ENCODE assay signal across 19 cellular contexts in genomic region chr21:37868446-37868845, GRCh38. TPM values are rescaled to one million over a fixed set of nuclear protein-coding genes. Genes with fewer than 3 reads are reported as not detected.
A peak's percentile ranks its signal among the peaks of the same experiment; 100 is the strongest.
DNase-seq lines count a peak whose midpoint lies in the region; TF ChIP-seq lines count a peak whose summit lies in the region.
"Had no signal": no experiment of that assay in that cellular context is flagged by ENCODE, and none has a peak within 500 bp of the region (broad histone marks: within the 10 kb centered on the region; RNA-seq: fewer than 3 reads in every experiment).

No MANE protein-coding gene starts in this region.

- DNase-seq in DMS 273 (lab: John Stamatoyannopoulos, UW; ENCODE audit: unreplicated experiment) (peak; percentile 33), DMS 273 treated with DMSO at 0.1 percent for 48 hours (lab: John Stamatoyannopoulos, UW) (no peak), fibroblast of peridontal ligament (ENCODE audit: extremely low read depth) (peak; percentile 29), osteocyte (ENCODE audit: extremely low spot score, unreplicated experiment) (no peak), cortex of kidney (lab: John Stamatoyannopoulos, UW) (no peak), NCI-H69 (lab: John Stamatoyannopoulos, UW) (no peak)
- DNase-seq in activated effector memory CD4-positive, alpha-beta T cell treated with Interleukin-2 at 50 U/mL for 16 hours: no peak
- DNase-seq: BE2C, DMS53, NCI-H1092, NCI-H1417 treated with DMSO at 0.1 percent for 48 hours, NCI-H2081, NCI-H2227 treated with DMSO at 0.1 percent for 48 hours, NCI-H526 treated with DMSO at 0.1 percent for 48 hours, SHP77 treated with DMSO at 0.1 percent for 48 hours had no signal

- H3K36me3 Mint-ChIP-seq in osteocyte (ENCODE audit: unreplicated experiment): peaks cover 5% of the 10 kb centered on the region
- H3K36me3 Mint-ChIP-seq: IgD-negative memory B cell had no signal

- H3K27me3 Mint-ChIP-seq in osteocyte (ENCODE audit: unreplicated experiment): no peaks in the 10 kb centered on the region

- H3K27ac Mint-ChIP-seq in osteocyte (ENCODE audit: unreplicated experiment): peak overlapping the region; percentile 63

- H3K9me3 Mint-ChIP-seq in osteocyte (ENCODE audit: unreplicated experiment): no peaks in the 10 kb centered on the region
- H3K9me3 Mint-ChIP-seq: IgD-negative memory B cell had no signal

- no peak overlapping the region for H3K4me3 Mint-ChIP-seq in osteocyte (ENCODE audit: unreplicated experiment)
- H3K4me3 Mint-ChIP-seq: CD14-positive monocyte, IgD-negative memory B cell had no signal

- H3K4me1 Mint-ChIP-seq in osteocyte (ENCODE audit: unreplicated experiment): peaks cover 19% of the 10 kb centered on the region
- H3K4me1 Mint-ChIP-seq: IgD-negative memory B cell had no signal

- TF ChIP-seq CTCF in osteocyte (IDR thresholded peaks at IDR 0.05): no peak

RNA-seq across cellular contexts. Expression of gene KCNJ6, which starts 47.8 kb away (rescaled TPM):
- 9.2 and 10.5 TPM in 2 replicates for total RNA-seq in osteocyte
- total RNA-seq: Daoy, G401 had no signal

Comparison
In these comparisons a context has a peak if more than half of its experiments do, and no peak if none do; other contexts are left out.
1. DNase-seq: peak in DMS 273 (single experiment) and fibroblast of peridontal ligament (single experiment); none in DMS 273 treated with DMSO at 0.1 percent for 48 hours (single experiment), osteocyte (single experiment), cortex of kidney (single experiment), activated effector memory CD4-positive, alpha-beta T cell treated with Interleukin-2 at 50 U/mL for 16 hours (single experiment) and NCI-H69 (single experiment).